Comparison of ENCODE assay signal across 10 cellular contexts in genomic region chr7:1454471-1455065, GRCh38. TPM values are rescaled to one million over a fixed set of nuclear protein-coding genes. Genes with fewer than 3 reads are reported as not detected.
A peak's percentile ranks its signal among the peaks of the same experiment; 100 is the strongest.
DNase-seq lines count a peak whose midpoint lies in the region; ATAC-seq and TF ChIP-seq lines count a peak whose summit lies in the region.
"Had no signal": no experiment of that assay in that cellular context is flagged by ENCODE, and none has a peak within 500 bp of the region (broad histone marks: within the 10 kb centered on the region; RNA-seq: fewer than 3 reads in every experiment).

No MANE protein-coding gene starts in this region.

- H3K36me3 ChIP-seq in stomach, result peaks cover under 1 to 24% (median 11%) of the 10 kb centered on the region in 4 donors
- no peaks in the 10 kb centered on the region for H3K36me3 ChIP-seq in HAP-1 (replicated peaks)

- in situ Hi-C loops in HAP-1 (cut with MboI; ENCODE audit: low sequenced_read_pairs), result no loop called here

- WGBS in stomach, 5 donors, result 17 to 37% (median 24%) methylated on average over 9 to 20 of the region's 20 CpGs

- H3K27me3 ChIP-seq in dorsolateral prefrontal cortex (no peaks in the 10 kb centered on the region), layer of hippocampus (ENCODE audit: control insufficient read depth, insufficient read depth, low read length) (no peaks in the 10 kb centered on the region), stomach (no peaks in the 10 kb centered on the region), HAP-1 (ENCODE audit: low read depth) (no peaks in the 10 kb centered on the region)

- H3K4me1 ChIP-seq in stomach (peaks cover 60 to 92% (median 83%) of the 10 kb centered on the region in 4 donors), HAP-1 (no peaks in the 10 kb centered on the region; the same call in 1 of the 2 replicates)

- intact Hi-C loops in dorsolateral prefrontal cortex (cut with DNase I) (no loop called here), stomach (cut with DNase I; ENCODE audit: low total_unique reads) (no loop called here)

- TF ChIP-seq EP300 in stomach (IDR thresholded peaks at IDR 0.05), result no peak

- TF ChIP-seq CTCF in NB4 (IDR thresholded peaks at IDR 0.05; ENCODE audit: low read depth, low read length) (no peak), dorsolateral prefrontal cortex (IDR thresholded peaks at IDR 0.05 in 54 of 56, conservative IDR thresholded peaks at IDR 0.05 in 2 of 56; ENCODE audit: low read depth in 1 of 56, partially characterized antibody in 56 of 56) (no peak), stomach (IDR thresholded peaks at IDR 0.05) (no peak)

- TF ChIP-seq POLR2A in NB4 (IDR thresholded peaks at IDR 0.05; ENCODE audit: extremely low read depth, insufficient read length) (no peak), stomach (IDR thresholded peaks at IDR 0.05) (no peak)

- peak; percentile 42 for DNase-seq in NB4 (ENCODE audit: low read depth)
- DNase-seq in dorsolateral prefrontal cortex, result peak in 9 of 10 donors; percentile 31 to 75 (median 70)
- peak; percentile 40 for DNase-seq in stomach
- DNase-seq in ureter (ENCODE audit: low spot score), result no peak
- no peak for DNase-seq in HAP-1 (ENCODE audit: low spot score in 2 of 2)
- no peak for DNase-seq in retina
- DNase-seq: activated naive CD4-positive, alpha-beta T cell treated with anti-CD3 and anti-CD28 coated beads, Interleukin-2, amount 10 ng/mL, durations not matched to agents 7 days and 5 days; effector memory CD4-positive, alpha-beta T cell had no signal

- no peak overlapping the region for H3K4me3 ChIP-seq in NB4 (ENCODE audit: low read depth, low read length)
- H3K4me3 ChIP-seq in dorsolateral prefrontal cortex, result peak overlapping the region in 28 of 59 donors; percentile 5 to 49 (median 22)
- H3K4me3 ChIP-seq in stomach, result peak overlapping the region; percentile 24 to 41 (median 26)
- no peak overlapping the region for H3K4me3 ChIP-seq in HAP-1

- H3K9me3 ChIP-seq in stomach, result no peaks in the 10 kb centered on the region
- H3K9me3 ChIP-seq in HAP-1, result no peaks in the 10 kb centered on the region

- ATAC-seq in GM18861 (IDR thresholded peaks at IDR 0.05; ENCODE audit: unreplicated experiment), result no peak

- H3K27ac ChIP-seq in dorsolateral prefrontal cortex (peak overlapping the region in 54 of 59 donors; percentile 8 to 96 (median 66)), layer of hippocampus (ENCODE audit: low read depth, low read length) (peak overlapping the region; percentile 73), stomach (peak overlapping the region; percentile 80 to 95 (median 87))

RNA-seq across cellular contexts. Expression of gene MICALL2, which starts 4.7 kb away (rescaled TPM):
- total RNA-seq in dorsolateral prefrontal cortex (100 to 1,000 TPM in 21 of 120 experiments, 10 to 100 TPM in 99; 38.3 to 170 (median 81.2) TPM), stomach (100 to 1,000 TPM in 3 of 5 donors, 10 to 100 TPM in 2; 30.7 to 263 (median 118) TPM), ureter (54.7 TPM)
- 100 to 1,000 TPM in 1 of 3 donors, 10 to 100 TPM in 2; 85.9 to 110 (median 93.6) TPM for polyA plus RNA-seq in stomach

RNA-seq across cellular contexts. Expression of gene INTS1, which starts 49.6 kb away (rescaled TPM):
- total RNA-seq in dorsolateral prefrontal cortex (100 to 1,000 TPM in 104 of 120 experiments, 10 to 100 TPM in 16; 86.1 to 155 (median 115) TPM), stomach (100 to 1,000 TPM in 1 of 5 donors, 10 to 100 TPM in 4; 24.4 to 724 (median 81.7) TPM), ureter (97.5 TPM)
- 10 to 100 TPM; 34.2 to 65.4 (median 46.9) TPM for polyA plus RNA-seq in stomach

Comparison
In these comparisons a context has a peak if more than half of its experiments do, and no peak if none do; other contexts are left out.
1. DNase-seq: peak in NB4 (single experiment), dorsolateral prefrontal cortex (9 of 10) and stomach (single experiment); none in ureter (single experiment), HAP-1 (0 of 2) and retina (single experiment).
2. H3K4me3 ChIP-seq: peak in stomach (4 of 4); none in NB4 (single experiment) and HAP-1 (single experiment).
3. Peak in every context shown above with its lines, with median percentiles within 50 percentile points of each other: H3K27ac ChIP-seq.